In genomic region chr16:29011851-29012250, GRCh38 we compare ENCODE assay signal across 13 cellular contexts.
"Had no signal": no experiment of that assay in that cellular context is flagged by ENCODE, and none has a peak within 500 bp of the region (broad histone marks: within the 10 kb centered on the region; RNA-seq: fewer than 3 reads in every experiment).

No MANE protein-coding gene starts in this region.

- H3K27ac ChIP-seq: brain microvascular endothelial cell, stomach, thoracic aorta, VCaP had no signal

- H3K9me3 ChIP-seq: stomach, thoracic aorta had no signal

- H3K9me3 Mint-ChIP-seq: dendritic cell treated with granulocyte-macrophage colony-stimulating factor and Interleukin-4, amounts not matched to agents 40 ng/mL and 50 ng/mL, for 4 days; endodermal cell had no signal

- H3K4me3 Mint-ChIP-seq: dendritic cell treated with granulocyte-macrophage colony-stimulating factor and Interleukin-4, amounts not matched to agents 40 ng/mL and 50 ng/mL, for 4 days; endodermal cell had no signal

- H3K36me3 ChIP-seq: brain microvascular endothelial cell, stomach, thoracic aorta had no signal

- H3K4me1 ChIP-seq: stomach had no signal

- H3K27me3 ChIP-seq: brain microvascular endothelial cell, stomach had no signal

- DNase-seq: activated T-cell treated with anti-CD3 and anti-CD28 coated beads, Interleukin-2, amount 50 U/mL, for 1 hour; brain microvascular endothelial cell; cerebellar nuclear complex; hypothalamus; kidney glomerular epithelial cell; retina; stimulated activated CD4-positive, alpha-beta T cell treated with anti-CD3 and anti-CD28 coated beads, Interleukin-4, amount 100 ng/mL, for 1 hour; stimulated activated CD8-positive, alpha-beta memory T cell treated with anti-CD3 and anti-CD28 coated beads, Interleukin-4, amount 100 ng/mL, for 48 hours; stomach had no signal

- H3K27ac Mint-ChIP-seq: dendritic cell treated with granulocyte-macrophage colony-stimulating factor and Interleukin-4, amounts not matched to agents 40 ng/mL and 50 ng/mL, for 4 days; endodermal cell had no signal

- H3K4me1 Mint-ChIP-seq: endodermal cell had no signal

- H3K4me3 ChIP-seq: stomach, thoracic aorta had no signal
